In the genomic region with DNA sequence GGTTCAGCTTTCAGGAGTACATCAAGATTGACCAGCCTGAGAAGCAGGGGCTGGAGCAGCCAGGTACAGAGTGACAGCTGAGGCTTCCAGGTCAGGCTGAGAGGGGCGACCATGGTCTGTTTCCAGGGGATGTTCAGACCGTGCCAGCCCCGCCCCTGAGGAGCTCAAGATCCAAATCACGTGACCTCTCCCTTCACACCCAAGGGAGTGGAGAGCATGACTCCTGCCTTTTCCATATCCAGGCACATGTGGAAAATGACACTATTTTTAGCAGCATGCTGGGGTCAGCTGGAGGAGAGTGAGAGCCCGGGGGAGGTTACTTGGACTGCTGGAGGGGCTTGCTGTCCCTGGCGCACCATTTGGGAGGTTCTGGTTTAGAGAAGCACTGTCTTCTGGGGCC, we compare ENCODE assay signal across 1 cellular context.
TF ChIP-seq lines count a peak whose summit lies in the region.

No MANE protein-coding gene starts in this region.

TF ChIP-seq in SK-N-SH, 30 proteins besides CTCF, POLR2A, EP300 and RAD21 (continued from another document):
- TF ChIP-seq ZBTB33 (IDR thresholded peaks at IDR 0.05; ENCODE audit: borderline replicate concordance, low read depth) (no peak), REST (IDR thresholded peaks at IDR 0.05; ENCODE audit: low read depth, low read length) (no peak), FOSL2 (IDR thresholded peaks at IDR 0.05; ENCODE audit: borderline replicate concordance, low read depth) (no peak), POLR2AphosphoS5 (IDR thresholded peaks at IDR 0.05; ENCODE audit: low read depth, low read length) (no peak), TAF1 (IDR thresholded peaks at IDR 0.05; ENCODE audit: borderline replicate concordance, low read depth, low read length) (no peak)
- TF ChIP-seq, protein P1, sequence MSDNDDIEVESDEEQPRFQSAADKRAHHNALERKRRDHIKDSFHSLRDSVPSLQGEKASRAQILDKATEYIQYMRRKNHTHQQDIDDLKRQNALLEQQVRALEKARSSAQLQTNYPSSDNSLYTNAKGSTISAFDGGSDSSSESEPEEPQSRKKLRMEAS (IDR thresholded peaks at IDR 0.05; ENCODE audit: low read depth): no peak
